31 cellular contexts compared by ENCODE assay signal in genomic region chr1:24120965-24121364, GRCh38. TPM values are rescaled to one million over a fixed set of nuclear protein-coding genes. Genes with fewer than 3 reads are reported as not detected.
DNase-seq lines count a peak whose midpoint lies in the region; ATAC-seq, FAIRE-seq and TF ChIP-seq lines count a peak whose summit lies in the region.
"Had no signal": no experiment of that assay in that cellular context is flagged by ENCODE, and none has a peak within 500 bp of the region (broad histone marks: within the 10 kb centered on the region; RNA-seq: fewer than 3 reads in every experiment).

No MANE protein-coding gene starts in this region.

- no peaks in the 10 kb centered on the region for H3K36me3 ChIP-seq in heart right ventricle
- peaks cover 0 to 1% of the 10 kb centered on the region in 2 experiments for H3K36me3 ChIP-seq in keratinocyte (ENCODE audit: control insufficient read depth in 2 of 2, extremely low read depth in 1 of 2, insufficient read depth in 2 of 2, low read length in 2 of 2)
- no peaks in the 10 kb centered on the region for H3K36me3 ChIP-seq in transverse colon
- H3K36me3 ChIP-seq: brain microvascular endothelial cell, left lung, sigmoid colon, uterus had no signal

- in situ Hi-C loops in transverse colon (cut with MboI; ENCODE audit: low pct_ligation_motif_present in 1 of 4, low pct_unique_long_range_greater_than_20kb in 1 of 4, low sequenced_read_pairs in 3 of 4) = no loop called here
- in situ Hi-C loops in G401 (cut with HindIII; ENCODE audit: low sequenced_read_pairs) = no loop called here

- no peak for TF ChIP-seq POLR2A in transverse colon (IDR thresholded peaks at IDR 0.05)

- H3K9ac ChIP-seq in keratinocyte (ENCODE audit: control insufficient read depth, extremely low read depth, insufficient read depth, low read length) = peak overlapping the region; percentile 62
- H3K9ac ChIP-seq: GM23248 had no signal

- no peak for TF ChIP-seq EP300 in transverse colon (IDR thresholded peaks at IDR 0.05; ENCODE audit: low read depth)

- H3K36me3 Mint-ChIP-seq in central memory CD8-positive, alpha-beta T cell (ENCODE audit: insufficient read depth) = peaks cover 2% of the 10 kb centered on the region
- H3K36me3 Mint-ChIP-seq in activated CD4-positive, alpha-beta T cell treated with anti-CD3 and anti-CD28 coated beads, Interleukin-2, amount 10 ng/mL, durations not matched to agents 24 days and 14 days (ENCODE audit: low read depth) = no peaks in the 10 kb centered on the region
- H3K36me3 Mint-ChIP-seq: CD8-positive, alpha-beta T cell; stimulated activated memory B cell treated with anti-CD40 and anti-IgM and Interleukin-4, amounts not matched to agents 10 μg/mL and 1 μg/mL and 100 μg/mL, for 72 hours had no signal

- intact Hi-C loops in heart right ventricle (cut with DNase I) (loop anchor here in 1 of 10 donors (10.0 kb wide), 1 partner anchor 166 kb away; the partner anchor contains the start of gene PNRC2), cardiac septum (cut with DNase I) (no loop called here), transverse colon (cut with DNase I; ENCODE audit: low total_unique reads) (no loop called here)
- intact Hi-C loops in activated CD4-positive, alpha-beta T cell treated with anti-CD3 and anti-CD28 coated beads, Interleukin-2, amount 10 ng/mL, durations not matched to agents 24 days and 14 days (cut with micrococcal nuclease) = no loop called here

- H3K27me3 Mint-ChIP-seq in central memory CD8-positive, alpha-beta T cell = peaks cover 49% of the 10 kb centered on the region
- peaks cover 6% of the 10 kb centered on the region for H3K27me3 Mint-ChIP-seq in activated CD4-positive, alpha-beta T cell treated with anti-CD3 and anti-CD28 coated beads, Interleukin-2, amount 10 ng/mL, durations not matched to agents 24 days and 14 days

- dilution Hi-C loops in keratinocyte (cut with MboI; ENCODE audit: extremely low pct_ligation_motif_present, low sequenced_read_pairs) = no loop called here

- H3K27ac ChIP-seq in heart right ventricle (peak overlapping the region; percentile 15 to 82 (median 70)), keratinocyte (ENCODE audit: control insufficient read depth, insufficient read depth, low read length) (peak overlapping the region; percentile 3), transverse colon (peak overlapping the region; percentile 74 to 80 (median 76))
- H3K27ac ChIP-seq: brain microvascular endothelial cell, GM23248, sigmoid colon, uterus had no signal

- no peak overlapping the region for H2AFZ ChIP-seq in keratinocyte (ENCODE audit: control insufficient read depth, low read length)

- peak overlapping the region; percentile 59 for H3K27ac Mint-ChIP-seq in central memory CD8-positive, alpha-beta T cell (ENCODE audit: low read depth)
- H3K27ac Mint-ChIP-seq in activated CD4-positive, alpha-beta T cell treated with anti-CD3 and anti-CD28 coated beads, Interleukin-2, amount 10 ng/mL, durations not matched to agents 24 days and 14 days = no peak overlapping the region
- H3K27ac Mint-ChIP-seq: activated CD4-positive, alpha-beta memory T cell treated with anti-CD3 and anti-CD28 coated beads, Interleukin-2, amount 10 ng/mL, durations not matched to agents 7 days and 5 days; CD8-positive, alpha-beta T cell; stimulated activated memory B cell treated with anti-CD40 and anti-IgM and Interleukin-4, amounts not matched to agents 10 μg/mL and 1 μg/mL and 100 μg/mL, for 72 hours had no signal

- H3K4me1 ChIP-seq in heart right ventricle (peaks cover 0 to 24% (median 17%) of the 10 kb centered on the region in 9 donors), keratinocyte (ENCODE audit: control insufficient read depth, extremely low read depth, insufficient read depth, low read length) (peaks cover 35% of the 10 kb centered on the region), transverse colon (peaks cover 16 to 39% (median 35%) of the 10 kb centered on the region in 4 donors)
- H3K4me1 ChIP-seq: left lung, uterus had no signal

- WGBS in heart right ventricle, 2 donors = 62 to 67% methylated on average over 3 of the region's 3 CpGs
- WGBS in transverse colon (ENCODE audit: low coverage in 1 of 2), 2 donors = 89% methylated on average over 2 of the region's 3 CpGs; no CpG with 5 or more reads in 1 of the 2 donors

- H3K27me3 ChIP-seq in heart right ventricle (peaks cover 0 to 9% (median 0%) of the 10 kb centered on the region in 7 donors), keratinocyte (ENCODE audit: control insufficient read depth, extremely low read depth, insufficient read depth, low read length) (no peaks in the 10 kb centered on the region), transverse colon (no peaks in the 10 kb centered on the region)
- H3K27me3 ChIP-seq: brain microvascular endothelial cell, uterus had no signal

- ATAC-seq in heart right ventricle = peak in 6 of 8 donors; percentile 1 to 14 (median 2)
- ATAC-seq in central memory CD8-positive, alpha-beta T cell (replicated peaks; ENCODE audit: extremely low read depth, poor library complexity, severe bottlenecking) = no peak
- ATAC-seq: CD8-positive, alpha-beta T cell; stimulated activated memory B cell treated with anti-CD40 and anti-IgM and Interleukin-4, amounts not matched to agents 10 μg/mL and 1 μg/mL and 100 μg/mL, for 72 hours had no signal

- H3K9me1 ChIP-seq in keratinocyte (ENCODE audit: control insufficient read depth, extremely low read depth, insufficient read depth, low read length) = no peaks in the 10 kb centered on the region

- no peaks in the 10 kb centered on the region for H3K79me2 ChIP-seq in keratinocyte (ENCODE audit: control insufficient read depth, insufficient read depth, low read length)

- no peaks in the 10 kb centered on the region for H4K20me1 ChIP-seq in keratinocyte (ENCODE audit: control insufficient read depth, extremely low read depth, insufficient read depth, low read length)

- H3K9me3 Mint-ChIP-seq in central memory CD8-positive, alpha-beta T cell = no peaks in the 10 kb centered on the region
- no peaks in the 10 kb centered on the region for H3K9me3 Mint-ChIP-seq in activated CD4-positive, alpha-beta T cell treated with anti-CD3 and anti-CD28 coated beads, Interleukin-2, amount 10 ng/mL, durations not matched to agents 24 days and 14 days
- H3K9me3 Mint-ChIP-seq: activated CD4-positive, alpha-beta memory T cell treated with anti-CD3 and anti-CD28 coated beads, Interleukin-2, amount 10 ng/mL, durations not matched to agents 7 days and 5 days; CD8-positive, alpha-beta T cell; stimulated activated memory B cell treated with anti-CD40 and anti-IgM and Interleukin-4, amounts not matched to agents 10 μg/mL and 1 μg/mL and 100 μg/mL, for 72 hours had no signal

- FAIRE-seq in keratinocyte (lab: Jason Lieb, UNC) = no peak
- FAIRE-seq: A204.1, endothelial cell of umbilical vein had no signal

- no peaks in the 10 kb centered on the region for H3K4me1 Mint-ChIP-seq in central memory CD8-positive, alpha-beta T cell
- no peaks in the 10 kb centered on the region for H3K4me1 Mint-ChIP-seq in activated CD4-positive, alpha-beta T cell treated with anti-CD3 and anti-CD28 coated beads, Interleukin-2, amount 10 ng/mL, durations not matched to agents 24 days and 14 days
- H3K4me1 Mint-ChIP-seq: activated CD4-positive, alpha-beta memory T cell treated with anti-CD3 and anti-CD28 coated beads, Interleukin-2, amount 10 ng/mL, durations not matched to agents 7 days and 5 days; stimulated activated memory B cell treated with anti-CD40 and anti-IgM and Interleukin-4, amounts not matched to agents 10 μg/mL and 1 μg/mL and 100 μg/mL, for 72 hours had no signal

- no peak overlapping the region for H3K4me2 ChIP-seq in keratinocyte (ENCODE audit: control insufficient read depth, extremely low read depth, insufficient read depth, low read depth, low read length)

- H3K9me3 ChIP-seq in heart right ventricle (no peaks in the 10 kb centered on the region), keratinocyte (ENCODE audit: control insufficient read depth, low read depth, low read length) (no peaks in the 10 kb centered on the region), transverse colon (no peaks in the 10 kb centered on the region)
- H3K9me3 ChIP-seq: left lung, sigmoid colon, uterus had no signal

- no peak overlapping the region for H3K4me3 Mint-ChIP-seq in central memory CD8-positive, alpha-beta T cell
- H3K4me3 Mint-ChIP-seq in activated CD4-positive, alpha-beta T cell treated with anti-CD3 and anti-CD28 coated beads, Interleukin-2, amount 10 ng/mL, durations not matched to agents 24 days and 14 days = no peak overlapping the region
- H3K4me3 Mint-ChIP-seq: activated CD4-positive, alpha-beta memory T cell treated with anti-CD3 and anti-CD28 coated beads, Interleukin-2, amount 10 ng/mL, durations not matched to agents 7 days and 5 days; CD8-positive, alpha-beta T cell; stimulated activated memory B cell treated with anti-CD40 and anti-IgM and Interleukin-4, amounts not matched to agents 10 μg/mL and 1 μg/mL and 100 μg/mL, for 72 hours had no signal

- DNase-seq in heart right ventricle (no peak), cardiac septum (ENCODE audit: low spot score) (no peak), keratinocyte (ENCODE audit: low read depth, low spot score) (no peak), transverse colon (no peak), NAMALWA (ENCODE audit: low spot score) (no peak), G401 (ENCODE audit: low spot score) (no peak)
- no peak for DNase-seq in central memory CD8-positive, alpha-beta T cell (ENCODE audit: low spot score in 2 of 2)
- no peak for DNase-seq in activated CD4-positive, alpha-beta T cell treated with anti-CD3 and anti-CD28 coated beads, Interleukin-2, amount 10 ng/mL, durations not matched to agents 24 days and 14 days
- DNase-seq: activated CD4-positive, alpha-beta memory T cell treated with anti-CD3 and anti-CD28 coated beads, Interleukin-2, amount 10 ng/mL, durations not matched to agents 7 days and 5 days; activated CD4-positive, CD25-positive, alpha-beta regulatory T cell treated with anti-CD3 and anti-CD28 coated beads, Interleukin-2, amount 50 U/mL, for 72 hours; activated CD8-positive, alpha-beta memory T cell treated with anti-CD3 and anti-CD28 coated beads, Interleukin-2, amount 50 U/mL, for 4 hours; activated naive CD4-positive, alpha-beta T cell; brain microvascular endothelial cell; CD8-positive, alpha-beta T cell; NCI-H1694 treated with DMSO at 0.1 percent for 48 hours; NCI-H446 treated with DMSO at 0.1 percent for 48 hours; NCI-H774; sigmoid colon; stimulated activated CD4-positive, alpha-beta T cell treated with anti-CD3 and anti-CD28 coated beads, Interleukin-15, amount 100 ng/mL, for 24 hours; uterus had no signal

- H3K4me3 ChIP-seq in heart right ventricle (no peak overlapping the region), keratinocyte (ENCODE audit: control insufficient read depth in 2 of 3, extremely low read depth in 1 of 3, insufficient read depth in 2 of 3, low read depth in 1 of 3, low read length in 3 of 3) (no peak overlapping the region), transverse colon (no peak overlapping the region)
- H3K4me3 ChIP-seq: GM23248, left lung, sigmoid colon, uterus had no signal

- TF ChIP-seq CTCF in heart right ventricle (IDR thresholded peaks at IDR 0.05) = no peak
- no peak for TF ChIP-seq CTCF in keratinocyte (optimal IDR thresholded peaks at IDR 0.05 in 1 of 3, IDR thresholded peaks at IDR 0.05 in 1 of 3, conservative IDR thresholded peaks at IDR 0.05 in 1 of 3; ENCODE audit: extremely low read depth in 1 of 3, insufficient read depth in 2 of 3, low read length in 3 of 3)
- TF ChIP-seq CTCF in transverse colon (IDR thresholded peaks at IDR 0.05) = no peak

RNA-seq across cellular contexts. Expression of gene MYOM3, which starts 9.0 kb away (rescaled TPM):
- total RNA-seq in heart right ventricle (100 to 1,000 TPM; 285 to 428 (median 328) TPM), cardiac septum (249 TPM), transverse colon (1 to 10 TPM in 3 of 4 donors, under 1 TPM in 1; 0.60 to 7.5 (median 3.0) TPM)
- polyA plus RNA-seq in heart right ventricle (100 to 1,000 TPM in 1 of 2 donors, 10 to 100 TPM in 1; 85.3 to 293 TPM), keratinocyte (0.49 to 1.0 TPM (median 0.98 TPM) in 3 replicates)
- 0.84 TPM for polyA plus RNA-seq in keratinocyte (2011; ENCODE audit: low read depth)
- 0.67 and 1.1 TPM in 2 replicates for polyA plus RNA-seq in keratinocyte (2011; cell fraction: cytosol; rRNA removed)
- polyA plus RNA-seq in keratinocyte (2011; cell fraction: nucleus; rRNA removed) = 2.2 and 2.6 TPM in 2 replicates
- 1.4 and 1.6 TPM in 2 replicates for polyA plus RNA-seq in keratinocyte (2012; ENCODE audit: low replicate concordance)
- 1.1 to 1.3 TPM (median 1.2 TPM) in 3 replicates for polyA minus RNA-seq in keratinocyte
- 0.77 TPM for polyA minus RNA-seq in keratinocyte (2011; cell fraction: cytosol; rRNA and poly(A)+ RNA removed)
- 1.8 and 2.5 TPM in 2 replicates for polyA minus RNA-seq in keratinocyte (2011; cell fraction: nucleus; rRNA and poly(A)+ RNA removed)
- 0.49 and 0.54 TPM in 2 replicates for total RNA-seq in G401 (2014; rRNA removed; shearing (Covaris generic))
- total RNA-seq in activated CD4-positive, alpha-beta T cell treated with anti-CD3 and anti-CD28 coated beads, Interleukin-2, amount 10 ng/mL, durations not matched to agents 24 days and 14 days = not detected in 2 replicates
- total RNA-seq: activated CD4-positive, alpha-beta memory T cell treated with anti-CD3 and anti-CD28 coated beads, Interleukin-2, amount 10 ng/mL, durations not matched to agents 7 days and 5 days; CD8-positive, alpha-beta T cell; LHCN-M2; SK-MEL-5; T-helper 1 cell treated with Interleukin-12 subunit alpha and Interleukin-12 subunit beta and Interleukin-4 antibody, amounts not matched to agents 30 ng/mL and 1 ng/mL, for 36 hours had no signal

RNA-seq across cellular contexts. Expression of gene IL22RA1, which starts 22.0 kb away (rescaled TPM):
- total RNA-seq in heart right ventricle (1 to 10 TPM in 1 of 10 donors, under 1 TPM in 8, not detected in 1; 0.13 to 1.6 (median 0.31) TPM), cardiac septum (0.35 TPM), transverse colon (10 to 100 TPM in 3 of 4 donors, 1 to 10 TPM in 1; 4.4 to 29.2 (median 27.3) TPM)
- polyA plus RNA-seq in heart right ventricle (under 1 TPM; 0.07 to 0.29 TPM), keratinocyte (1.7 to 2.1 TPM (median 1.9 TPM) in 3 replicates)
- 5.1 TPM for polyA plus RNA-seq in keratinocyte (2011; ENCODE audit: low read depth)
- polyA plus RNA-seq in keratinocyte (2011; cell fraction: cytosol; rRNA removed) = 1.1 and 1.4 TPM in 2 replicates
- polyA plus RNA-seq in keratinocyte (2011; cell fraction: nucleus; rRNA removed) = 2.6 and 3.3 TPM in 2 replicates
- 2.1 and 10.3 TPM in 2 replicates for polyA plus RNA-seq in keratinocyte (2012; ENCODE audit: low replicate concordance)
- polyA minus RNA-seq in keratinocyte = 1.4 to 3.5 TPM (median 2.7 TPM) in 3 replicates
- polyA minus RNA-seq in keratinocyte (2011; cell fraction: cytosol; rRNA and poly(A)+ RNA removed) = 0.77 TPM
- polyA minus RNA-seq in keratinocyte (2011; cell fraction: nucleus; rRNA and poly(A)+ RNA removed) = 1.0 and 1.5 TPM in 2 replicates
- total RNA-seq in G401 (2014; rRNA removed; shearing (Covaris generic)) = not detected in 2 replicates
- not detected in 2 replicates for total RNA-seq in activated CD4-positive, alpha-beta T cell treated with anti-CD3 and anti-CD28 coated beads, Interleukin-2, amount 10 ng/mL, durations not matched to agents 24 days and 14 days
- total RNA-seq: activated CD4-positive, alpha-beta memory T cell treated with anti-CD3 and anti-CD28 coated beads, Interleukin-2, amount 10 ng/mL, durations not matched to agents 7 days and 5 days; CD8-positive, alpha-beta T cell; Daoy; endothelial cell of umbilical vein; GM23248; LHCN-M2; mesenteric fat pad; myocyte; T-helper 1 cell treated with Interleukin-12 subunit alpha and Interleukin-12 subunit beta and Interleukin-4 antibody, amounts not matched to agents 30 ng/mL and 1 ng/mL, for 36 hours had no signal
- polyA plus RNA-seq: endothelial cell of umbilical vein had no signal

Comparison
In these comparisons a context has a peak if more than half of its experiments do, and no peak if none do; other contexts are left out.
1. H3K27ac ChIP-seq: peak in every context shown above with its lines; median percentile 76 in transverse colon; 70 in heart right ventricle; 3 in keratinocyte.
2. RNA of gene MYOM3, which starts 9.0 kb away (total RNA-seq): 285 to 428 TPM in heart right ventricle and 249 TPM in cardiac septum (single experiment); 0.60 to 7.5 TPM in transverse colon, 0.49 to 0.54 TPM in G401 and not detected in activated CD4-positive, alpha-beta T cell treated with anti-CD3 and anti-CD28 coated beads, Interleukin-2, amount 10 ng/mL, durations not matched to agents 24 days and 14 days; every median in the first group is over 10 times any median in the second.